ENCODE assay signal across 10 cellular contexts in the genomic region with DNA sequence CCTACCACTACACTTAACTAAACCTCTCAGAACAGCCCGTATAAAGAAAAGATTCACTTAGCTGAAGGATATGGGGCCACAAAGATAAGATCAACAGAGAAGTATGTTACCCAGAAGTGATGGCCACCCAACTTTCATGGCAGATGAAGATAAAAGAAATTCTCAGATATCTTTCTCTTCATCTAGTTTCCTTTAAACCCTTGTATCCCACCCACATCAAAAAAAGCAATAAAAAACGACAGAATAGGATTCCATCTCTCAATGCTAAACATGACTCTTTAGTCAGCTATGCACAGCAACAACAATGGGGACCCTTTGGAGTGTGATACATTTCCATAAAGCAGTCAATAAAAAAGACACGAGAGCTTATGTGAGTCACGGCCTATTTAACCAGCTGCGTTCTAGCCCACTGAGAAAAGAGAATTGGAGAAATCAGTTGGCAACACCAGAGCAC.
DNase-seq lines count a peak whose midpoint lies in the region; TF ChIP-seq lines count a peak whose summit lies in the region.
"Had no signal": no experiment of that assay in that cellular context is flagged by ENCODE, and none has a peak within 500 bp of the region (broad histone marks: within the 10 kb centered on the region; RNA-seq: fewer than 3 reads in every experiment).

No MANE protein-coding gene starts in this region.

- peak in 2 of 5 donors; percentile 18 to 21 for DNase-seq in CD8-positive, alpha-beta memory T cell
- no peak for DNase-seq in HEK293T (ENCODE audit: extremely low spot score)
- DNase-seq in SJCRH30 = peak; percentile 53 to 60
- DNase-seq in glomerular visceral epithelial cell (ENCODE audit: extremely low spot score) = peak; percentile 41
- DNase-seq in Peyer's patch = no peak
- no peak for DNase-seq in ecto neural progenitor cell (ENCODE audit: low spot score)
- no peak for DNase-seq in NCI-H2171 treated with DMSO at 0.1 percent for 48 hours (lab: John Stamatoyannopoulos, UW)
- DNase-seq in nephron progenitor cell = no peak
- DNase-seq: activated B cell treated with CpG ODN at 0.5 μM for 24 hours, MM.1S had no signal

- peaks cover 4 to 70% (median 22%) of the 10 kb centered on the region in 3 donors for H3K36me3 Mint-ChIP-seq in CD8-positive, alpha-beta memory T cell
- no peaks in the 10 kb centered on the region for H3K36me3 Mint-ChIP-seq in nephron progenitor cell (ENCODE audit: low read depth)

- no peaks in the 10 kb centered on the region for H3K27me3 Mint-ChIP-seq in CD8-positive, alpha-beta memory T cell
- peaks cover 4% of the 10 kb centered on the region for H3K27me3 Mint-ChIP-seq in nephron progenitor cell (ENCODE audit: low read depth, poor library complexity)
- H3K27me3 Mint-ChIP-seq: activated B cell treated with CpG ODN at 0.5 μM for 24 hours had no signal

- H3K4me3 Mint-ChIP-seq in CD8-positive, alpha-beta memory T cell = peak overlapping the region in 2 of 7 donors; percentile 3 to 49
- H3K4me3 Mint-ChIP-seq in nephron progenitor cell = no peak overlapping the region
- H3K4me3 Mint-ChIP-seq: activated B cell treated with CpG ODN at 0.5 μM for 24 hours had no signal

- CTCF ChIA-PET in CD8-positive, alpha-beta memory T cell (lab: Charles Lee) = no interaction called here
- CTCF ChIA-PET in HEK293T (lab: Yijun Ruan, JAX) = interaction anchor here (0.6 to 1.0 kb wide), 4 partner anchors 9 to 69 kb away, joined by 3 to 4 read pairs (median 3); no protein-coding TSS in a partner anchor

- POLR2A ChIA-PET in CD8-positive, alpha-beta memory T cell (lab: Charles Lee) = no interaction called here
- POLR2A ChIA-PET in HEK293T (lab: Yijun Ruan, JAX) = no interaction called here

- H3K4me1 Mint-ChIP-seq in CD8-positive, alpha-beta memory T cell = peaks cover 39 to 57% (median 52%) of the 10 kb centered on the region in 3 donors
- H3K4me1 Mint-ChIP-seq in nephron progenitor cell = peaks cover 56% of the 10 kb centered on the region

- no peaks in the 10 kb centered on the region for H3K9me3 Mint-ChIP-seq in CD8-positive, alpha-beta memory T cell
- H3K9me3 Mint-ChIP-seq in nephron progenitor cell = no peaks in the 10 kb centered on the region
- H3K9me3 Mint-ChIP-seq: activated B cell treated with CpG ODN at 0.5 μM for 24 hours had no signal

- no peak for TF ChIP-seq CTCF in Peyer's patch (IDR thresholded peaks at IDR 0.05)
- TF ChIP-seq CTCF in nephron progenitor cell (IDR thresholded peaks at IDR 0.05) = no peak

- H3K4me1 ChIP-seq in CD8-positive, alpha-beta memory T cell (ENCODE audit: insufficient read depth, low read length) = peaks cover 19% of the 10 kb centered on the region
- H3K4me1 ChIP-seq in SJCRH30 = peaks cover 20% of the 10 kb centered on the region
- no peaks in the 10 kb centered on the region for H3K4me1 ChIP-seq in Peyer's patch

- no peaks in the 10 kb centered on the region for H3K9me3 ChIP-seq in CD8-positive, alpha-beta memory T cell (ENCODE audit: low read length)
- H3K9me3 ChIP-seq in SJCRH30 (replicated peaks) (no peaks in the 10 kb centered on the region), Peyer's patch (no peaks in the 10 kb centered on the region)

- H3K4me3 ChIP-seq in CD8-positive, alpha-beta memory T cell (ENCODE audit: low read length) = no peak overlapping the region
- no peak overlapping the region for H3K4me3 ChIP-seq in SJCRH30
- no peak overlapping the region for H3K4me3 ChIP-seq in Peyer's patch

- H3K36me3 ChIP-seq in CD8-positive, alpha-beta memory T cell (ENCODE audit: insufficient read depth, low read length) = no peaks in the 10 kb centered on the region
- H3K36me3 ChIP-seq in SJCRH30 (no peaks in the 10 kb centered on the region), Peyer's patch (no peaks in the 10 kb centered on the region)

- no peak for TF ChIP-seq POLR2A in Peyer's patch (IDR thresholded peaks at IDR 0.05)

- H3K27ac Mint-ChIP-seq in CD8-positive, alpha-beta memory T cell = peak overlapping the region in 6 of 8 donors; percentile 1 to 82 (median 50)
- H3K27ac Mint-ChIP-seq in nephron progenitor cell = no peak overlapping the region
- H3K27ac Mint-ChIP-seq: activated B cell treated with CpG ODN at 0.5 μM for 24 hours had no signal

- no peaks in the 10 kb centered on the region for H3K27me3 ChIP-seq in CD8-positive, alpha-beta memory T cell (ENCODE audit: insufficient read depth, low read length, poor library complexity, severe bottlenecking)
- H3K27me3 ChIP-seq in SJCRH30 = no peaks in the 10 kb centered on the region
- no peaks in the 10 kb centered on the region for H3K27me3 ChIP-seq in Peyer's patch

- no peak overlapping the region for H3K27ac ChIP-seq in CD8-positive, alpha-beta memory T cell (ENCODE audit: low read depth, low read length)
- no peak overlapping the region for H3K27ac ChIP-seq in SJCRH30
- no peak overlapping the region for H3K27ac ChIP-seq in Peyer's patch

TF ChIP-seq in HEK293T, 16 proteins besides CTCF, POLR2A, EP300 and RAD21:
- TF ChIP-seq ARNT (IDR thresholded peaks at IDR 0.05) = no peak
- TF ChIP-seq FOXA1 (IDR thresholded peaks at IDR 0.05) = no peak
- TF ChIP-seq CTBP1 (IDR thresholded peaks at IDR 0.05; ENCODE audit: borderline replicate concordance) = peak; percentile 36; the same call in 1 of the 2 replicates
- TF ChIP-seq, protein P1, sequence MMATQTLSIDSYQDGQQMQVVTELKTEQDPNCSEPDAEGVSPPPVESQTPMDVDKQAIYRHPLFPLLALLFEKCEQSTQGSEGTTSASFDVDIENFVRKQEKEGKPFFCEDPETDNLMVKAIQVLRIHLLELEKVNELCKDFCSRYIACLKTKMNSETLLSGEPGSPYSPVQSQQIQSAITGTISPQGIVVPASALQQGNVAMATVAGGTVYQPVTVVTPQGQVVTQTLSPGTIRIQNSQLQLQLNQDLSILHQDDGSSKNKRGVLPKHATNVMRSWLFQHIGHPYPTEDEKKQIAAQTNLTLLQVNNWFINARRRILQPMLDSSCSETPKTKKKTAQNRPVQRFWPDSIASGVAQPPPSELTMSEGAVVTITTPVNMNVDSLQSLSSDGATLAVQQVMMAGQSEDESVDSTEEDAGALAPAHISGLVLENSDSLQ (IDR thresholded peaks at IDR 0.05) = 0 out of 2 replicates have a peak, but pooled peaks have one; percentile 28

Comparison
In these comparisons a context has a peak if more than half of its experiments do, and no peak if none do; other contexts are left out.
1. DNase-seq: peak in SJCRH30 (2 of 2) and glomerular visceral epithelial cell (single experiment); none in HEK293T (single experiment), Peyer's patch (0 of 3), ecto neural progenitor cell (single experiment), NCI-H2171 treated with DMSO at 0.1 percent for 48 hours (single experiment) and nephron progenitor cell (single experiment).